Comparison of ENCODE assay signal across 16 cellular contexts in the genomic region with DNA sequence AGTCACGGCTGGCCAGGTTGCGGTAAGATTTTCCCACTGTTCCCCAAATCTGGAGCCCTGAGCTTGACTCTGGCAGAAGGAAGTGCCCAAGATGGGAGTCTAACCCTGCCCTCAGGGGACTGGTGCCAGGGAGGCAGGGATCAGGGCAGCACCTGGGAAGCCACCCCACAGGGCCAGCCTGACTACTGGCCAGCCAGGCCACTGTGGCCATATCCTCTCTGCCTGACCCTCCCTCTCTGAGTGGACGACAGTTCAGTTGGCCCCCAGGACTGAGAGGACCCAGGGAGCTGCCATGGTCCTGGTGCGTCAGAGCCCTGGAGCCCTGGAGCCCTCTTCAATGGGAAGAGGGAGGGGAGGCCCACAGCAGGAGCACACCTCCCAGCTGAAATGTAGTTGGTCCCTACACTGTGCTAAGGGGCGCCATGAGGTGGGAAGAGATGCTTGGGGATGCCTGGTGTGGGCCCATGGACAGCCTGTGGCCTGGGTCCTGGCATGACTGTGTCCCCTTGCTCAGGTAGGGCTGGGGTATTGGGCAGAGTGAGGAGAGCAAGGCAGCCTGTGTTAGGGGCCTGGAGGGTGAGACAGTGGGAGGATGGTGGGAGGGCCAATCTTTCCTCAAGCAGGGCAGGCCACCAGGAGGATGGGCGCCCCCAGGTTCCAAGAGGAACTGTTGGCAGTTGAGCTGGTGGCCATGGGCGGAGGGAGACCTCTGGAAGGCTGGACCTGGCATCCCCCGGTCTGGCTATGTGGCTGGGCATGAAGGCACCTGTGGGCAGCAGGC.
A peak's percentile ranks its signal among the peaks of the same experiment; 100 is the strongest.
DNase-seq lines count a peak whose midpoint lies in the region; ATAC-seq, FAIRE-seq and TF ChIP-seq lines count a peak whose summit lies in the region.
"Had no signal": no experiment of that assay in that cellular context is flagged by ENCODE, and none has a peak within 500 bp of the region (broad histone marks: within the 10 kb centered on the region; RNA-seq: fewer than 3 reads in every experiment).

No MANE protein-coding gene starts in this region.

- FAIRE-seq in D721Med (lab: Jason Lieb, UNC) = no peak

- H3K9me3 Mint-ChIP-seq in CD4-positive, CD25-positive, alpha-beta regulatory T cell = no peaks in the 10 kb centered on the region

- no peak overlapping the region for H3K4me3 Mint-ChIP-seq in CD4-positive, CD25-positive, alpha-beta regulatory T cell

- no peak overlapping the region for H3K27ac ChIP-seq in CD4-positive, CD25-positive, alpha-beta regulatory T cell (ENCODE audit: insufficient read depth, low read length, poor library complexity, severe bottlenecking)
- H3K27ac ChIP-seq in RWPE2 (ENCODE audit: poor library complexity, severe bottlenecking) = no peak overlapping the region

- H3K27me3 Mint-ChIP-seq in CD4-positive, CD25-positive, alpha-beta regulatory T cell = no peaks in the 10 kb centered on the region

- intact Hi-C loops in cardiac septum (cut with DNase I) = no loop called here
- intact Hi-C loops in posterior vena cava (cut with DNase I) = no loop called here

- no peak for ATAC-seq in CD4-positive, CD25-positive, alpha-beta regulatory T cell (ENCODE audit: low read depth in 2 of 2)
- ATAC-seq in RWPE2 (ENCODE audit: low read depth) = no peak
- ATAC-seq in GM18519 (IDR thresholded peaks at IDR 0.05; ENCODE audit: low FRiP score, unreplicated experiment) = no peak

- H3K27me3 ChIP-seq in CD4-positive, CD25-positive, alpha-beta regulatory T cell (ENCODE audit: control insufficient read depth, insufficient read depth, low read length) = no peaks in the 10 kb centered on the region
- H3K27me3 ChIP-seq in RWPE2 (ENCODE audit: insufficient read depth, poor library complexity, severe bottlenecking) = no peaks in the 10 kb centered on the region

- H3K9me3 ChIP-seq in CD4-positive, CD25-positive, alpha-beta regulatory T cell (ENCODE audit: control insufficient read depth in 2 of 2, low read length in 2 of 2) = no peaks in the 10 kb centered on the region
- H3K9me3 ChIP-seq in RWPE2 (ENCODE audit: severe bottlenecking) = no peaks in the 10 kb centered on the region
- H3K9me3 ChIP-seq: Caco-2 had no signal

- no peaks in the 10 kb centered on the region for H3K4me1 ChIP-seq in CD4-positive, CD25-positive, alpha-beta regulatory T cell (ENCODE audit: control insufficient read depth, insufficient read depth, low read length, poor library complexity, severe bottlenecking)
- no peaks in the 10 kb centered on the region for H3K4me1 ChIP-seq in RWPE2 (ENCODE audit: insufficient read depth, poor library complexity, severe bottlenecking)
- H3K4me1 ChIP-seq: Caco-2 had no signal

- H3K36me3 ChIP-seq in CD4-positive, CD25-positive, alpha-beta regulatory T cell (ENCODE audit: control insufficient read depth, insufficient read depth, low read length) = peaks cover 27% of the 10 kb centered on the region
- no peaks in the 10 kb centered on the region; the same call in 1 of the 2 replicates for H3K36me3 ChIP-seq in RWPE2 (ENCODE audit: low read depth)

- peaks cover 14% of the 10 kb centered on the region for H3K36me3 Mint-ChIP-seq in CD4-positive, CD25-positive, alpha-beta regulatory T cell

- H3K4me1 Mint-ChIP-seq in CD4-positive, CD25-positive, alpha-beta regulatory T cell = no peaks in the 10 kb centered on the region

- no peak for TF ChIP-seq CTCF in RWPE2 (IDR thresholded peaks at IDR 0.05; ENCODE audit: poor library complexity, severe bottlenecking)
- no peak for TF ChIP-seq CTCF in D721Med (IDR thresholded peaks at IDR 0.05; ENCODE audit: insufficient read depth, missing control alignments)

- peak overlapping the region in 2 of 3 donors; percentile 59 to 74 for H3K27ac Mint-ChIP-seq in CD4-positive, CD25-positive, alpha-beta regulatory T cell

- DNase-seq in CD4-positive, CD25-positive, alpha-beta regulatory T cell = no peak
- DNase-seq in RWPE2 (ENCODE audit: low spot score) = peak; percentile 34
- peak; percentile 53 for DNase-seq in cardiac septum (ENCODE audit: low spot score)
- peak; percentile 71 for DNase-seq in posterior vena cava (ENCODE audit: low spot score)
- DNase-seq in NCI-H2171 treated with DMSO at 0.1 percent for 48 hours (lab: John Stamatoyannopoulos, UW) = no peak
- DNase-seq in D721Med (ENCODE audit: insufficient read length, low spot score) = no peak
- DNase-seq: activated gamma-delta T cell, cortex of kidney, foreskin fibroblast, H7, KBM-7, MV-4-11, NCI-H187, NCI-H446 had no signal

- no peak overlapping the region for H3K4me3 ChIP-seq in CD4-positive, CD25-positive, alpha-beta regulatory T cell (ENCODE audit: low read depth, low read length)
- no peak overlapping the region for H3K4me3 ChIP-seq in RWPE2 (ENCODE audit: severe bottlenecking)

Comparison
In these comparisons a context has a peak if more than half of its experiments do, and no peak if none do; other contexts are left out.
1. DNase-seq: peak in RWPE2 (single experiment), cardiac septum (single experiment) and posterior vena cava (single experiment); none in CD4-positive, CD25-positive, alpha-beta regulatory T cell (0 of 3), NCI-H2171 treated with DMSO at 0.1 percent for 48 hours (single experiment) and D721Med (single experiment).